In the genomic region with DNA sequence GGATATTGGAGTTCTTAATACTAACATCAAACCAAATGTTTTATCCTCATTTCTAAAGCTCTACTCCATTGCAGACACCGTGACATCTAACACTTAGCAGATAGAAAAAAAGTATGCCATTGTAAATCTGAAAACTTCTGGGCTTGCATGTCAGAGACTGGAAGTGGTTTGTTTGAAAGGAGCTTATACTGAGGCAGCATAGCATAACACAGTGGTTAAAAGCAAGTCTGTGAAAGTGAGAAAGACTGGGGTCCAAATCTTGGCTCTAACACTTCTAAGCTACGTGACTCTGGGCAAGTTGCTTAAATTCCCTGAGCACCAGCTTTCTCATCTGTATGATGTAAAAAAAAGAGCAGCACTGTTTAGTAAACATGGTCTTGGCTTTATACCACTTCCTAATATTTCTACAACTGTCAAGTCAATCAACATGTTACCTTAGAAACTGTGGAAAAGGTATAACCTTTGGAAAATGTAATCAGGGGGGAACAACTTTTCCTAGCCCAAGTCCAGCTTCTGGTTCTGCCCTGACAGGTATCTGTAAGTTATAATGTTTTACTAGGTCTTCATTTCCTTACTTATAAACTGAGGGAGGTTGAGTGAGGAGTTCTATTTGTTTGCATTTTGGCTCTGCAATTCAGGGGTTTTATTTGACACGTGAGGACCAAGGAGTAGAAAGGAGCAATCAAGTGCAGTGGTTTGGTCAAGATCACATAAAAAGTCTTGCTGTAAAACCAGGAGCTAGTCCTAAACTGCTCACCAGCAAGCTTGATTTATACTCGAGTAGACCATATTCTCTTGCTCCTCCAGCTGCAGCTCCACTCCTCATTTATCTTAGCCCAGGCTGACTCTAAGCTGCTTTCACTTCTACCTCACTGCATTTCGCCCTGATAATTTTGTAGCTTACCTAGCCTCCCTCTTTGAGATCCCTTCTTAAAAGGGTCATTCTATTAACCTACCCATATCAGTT, we compare ENCODE assay signal across 8 cellular contexts.
DNase-seq lines count a peak whose midpoint lies in the region; ATAC-seq and TF ChIP-seq lines count a peak whose summit lies in the region.

No MANE protein-coding gene starts in this region.

- H3K9ac ChIP-seq in mucosa of stomach (ENCODE audit: low read length), result peak overlapping the region; percentile 5

- intact Hi-C loops in body of pancreas (cut with DNase I), result no loop called here

- no peaks in the 10 kb centered on the region for H3K36me3 ChIP-seq in mucosa of stomach (ENCODE audit: control insufficient read depth, insufficient read depth, low read length)
- no peaks in the 10 kb centered on the region for H3K36me3 ChIP-seq in body of pancreas (replicated peaks in 1 of 2; ENCODE audit: insufficient read depth in 1 of 2, low read depth in 2 of 2)

- H3K27me3 Mint-ChIP-seq in osteocyte (ENCODE audit: unreplicated experiment), result no peaks in the 10 kb centered on the region

- no peak overlapping the region for H3K4me3 Mint-ChIP-seq in osteocyte (ENCODE audit: unreplicated experiment)

- DNase-seq in GM12864 (ENCODE audit: low read depth) (peak; percentile 7), OCI-M1 (lab: John Stamatoyannopoulos, UW) (peak; percentile 57), SHP77 treated with DMSO at 0.1 percent for 48 hours (lab: John Stamatoyannopoulos, UW) (no peak), osteocyte (ENCODE audit: extremely low spot score, unreplicated experiment) (no peak), body of pancreas (no peak)

- no peaks in the 10 kb centered on the region for H3K4me1 ChIP-seq in mucosa of stomach (ENCODE audit: control insufficient read depth, insufficient read depth, low read length)
- H3K4me1 ChIP-seq in body of pancreas, result peaks cover 16% of the 10 kb centered on the region

- no peaks in the 10 kb centered on the region for H3K9me3 ChIP-seq in mucosa of stomach (ENCODE audit: control insufficient read depth, low read length)
- H3K9me3 ChIP-seq in body of pancreas, result no peaks in the 10 kb centered on the region

- no peaks in the 10 kb centered on the region for H3K9me3 Mint-ChIP-seq in osteocyte (ENCODE audit: unreplicated experiment)

- H3K4me1 Mint-ChIP-seq in osteocyte (ENCODE audit: unreplicated experiment), result no peaks in the 10 kb centered on the region

- H3K27ac ChIP-seq in body of pancreas, result no peak overlapping the region

- H3K27me3 ChIP-seq in mucosa of stomach (ENCODE audit: control insufficient read depth, insufficient read depth, low read length) (no peaks in the 10 kb centered on the region), body of pancreas (no peaks in the 10 kb centered on the region)

- ATAC-seq in GM21447 (IDR thresholded peaks at IDR 0.05; ENCODE audit: unreplicated experiment), result peak; percentile 43
- no peak for ATAC-seq in HG02981 (IDR thresholded peaks at IDR 0.05; ENCODE audit: unreplicated experiment)
- no peak for ATAC-seq in body of pancreas

- 69 to 76% methylated on average over 5 of the region's 5 CpGs for WGBS in body of pancreas, 2 donors

- TF ChIP-seq POLR2A in body of pancreas (IDR thresholded peaks at IDR 0.05), result no peak

- H3K36me3 Mint-ChIP-seq in osteocyte (ENCODE audit: unreplicated experiment), result no peaks in the 10 kb centered on the region

- H3K4me3 ChIP-seq in GM12864 (ENCODE audit: low read depth, low read length) (no peak overlapping the region), mucosa of stomach (ENCODE audit: low read length) (no peak overlapping the region), body of pancreas (no peak overlapping the region)

- TF ChIP-seq CTCF in GM12864 (IDR thresholded peaks at IDR 0.05; ENCODE audit: low read depth, low read length, missing control alignments) (no peak), osteocyte (IDR thresholded peaks at IDR 0.05) (no peak), body of pancreas (IDR thresholded peaks at IDR 0.05) (no peak)

- no peak overlapping the region for H3K27ac Mint-ChIP-seq in osteocyte (ENCODE audit: unreplicated experiment)

Comparison
In these comparisons a context has a peak if more than half of its experiments do, and no peak if none do; other contexts are left out.
1. DNase-seq: peak in GM12864 (single experiment) and OCI-M1 (single experiment); none in SHP77 treated with DMSO at 0.1 percent for 48 hours (single experiment), osteocyte (single experiment) and body of pancreas (0 of 4).